Comparison of ENCODE assay signal across 16 cellular contexts in the genomic region with DNA sequence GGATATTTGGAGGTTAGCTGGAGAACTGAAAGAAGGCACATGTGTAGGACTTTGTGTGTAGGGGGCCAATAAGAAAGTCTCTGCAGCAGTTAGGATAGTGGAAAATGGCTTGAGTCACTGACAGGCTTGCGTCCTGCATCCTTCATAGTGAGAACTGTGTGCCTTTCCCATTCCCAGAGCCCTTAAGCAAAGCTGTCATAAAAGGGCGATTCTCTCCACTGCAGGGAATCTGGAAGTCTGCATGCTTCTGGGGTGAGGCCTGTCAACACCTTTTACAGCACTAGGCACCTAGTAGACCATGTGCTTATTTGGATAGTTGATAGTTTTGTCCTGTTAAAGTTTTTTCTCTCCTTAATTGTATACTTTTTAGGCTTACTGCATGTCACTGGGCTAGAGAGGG. TPM values are rescaled to one million over a fixed set of nuclear protein-coding genes. Genes with fewer than 3 reads are reported as not detected.
A peak's percentile ranks its signal among the peaks of the same experiment; 100 is the strongest.
DNase-seq lines count a peak whose midpoint lies in the region; ATAC-seq and TF ChIP-seq lines count a peak whose summit lies in the region.
"Had no signal": no experiment of that assay in that cellular context is flagged by ENCODE, and none has a peak within 500 bp of the region (broad histone marks: within the 10 kb centered on the region; RNA-seq: fewer than 3 reads in every experiment).

No MANE protein-coding gene starts in this region.

- H3K4me1 Mint-ChIP-seq in endothelial cell (ENCODE audit: unreplicated experiment), result peaks cover 69% of the 10 kb centered on the region
- peaks cover 10% of the 10 kb centered on the region for H3K4me1 Mint-ChIP-seq in activated CD4-positive, alpha-beta memory T cell treated with anti-CD3 and anti-CD28 coated beads for 36 hours (ENCODE audit: low read depth)

- H4K91ac ChIP-seq in mesenchymal stem cell (ENCODE audit: low read length), result no peak overlapping the region

- intact Hi-C loops in Right ventricle myocardium inferior (cut with DNase I) (no loop called here), cardiac septum (cut with DNase I) (no loop called here), sciatic nerve (cut with DNase I) (no loop called here)
- intact Hi-C loops in activated CD4-positive, alpha-beta memory T cell treated with anti-CD3 and anti-CD28 coated beads for 36 hours (cut with micrococcal nuclease), result no loop called here

- no peak overlapping the region for H4K8ac ChIP-seq in mesenchymal stem cell (ENCODE audit: low read length)

- H3K27me3 ChIP-seq in mesenchymal stem cell (ENCODE audit: control insufficient read depth in 1 of 2, insufficient read depth in 1 of 2, low read length in 2 of 2) (no peaks in the 10 kb centered on the region), upper lobe of left lung (no peaks in the 10 kb centered on the region)

- POLR2A ChIA-PET in activated CD4-positive, alpha-beta memory T cell treated with anti-CD3 and anti-CD28 coated beads for 36 hours (lab: Charles Lee), result no interaction called here

- no peak overlapping the region for H2BK5ac ChIP-seq in mesenchymal stem cell (ENCODE audit: low read depth, low read length, poor library complexity, severe bottlenecking)

- no peak for TF ChIP-seq CTCF in endothelial cell (IDR thresholded peaks at IDR 0.05; ENCODE audit: unreplicated experiment)
- TF ChIP-seq CTCF in upper lobe of left lung (IDR thresholded peaks at IDR 0.05), result no peak

- no peaks in the 10 kb centered on the region for H3K9me3 ChIP-seq in mesenchymal stem cell (ENCODE audit: control insufficient read depth, low read length)
- H3K9me3 ChIP-seq in upper lobe of left lung, result no peaks in the 10 kb centered on the region

- H3K4ac ChIP-seq in mesenchymal stem cell (ENCODE audit: low read depth in 1 of 2, low read length in 2 of 2), result peak overlapping the region in 1 of 2 experiments; percentile 1

- H3K9ac ChIP-seq in mesenchymal stem cell (ENCODE audit: low read length), result no peak overlapping the region

- CTCF ChIA-PET in activated CD4-positive, alpha-beta memory T cell treated with anti-CD3 and anti-CD28 coated beads for 36 hours (lab: Charles Lee), result interaction anchor here (0.6 to 2.3 kb wide), 2 partner anchors 9 to 27 kb away, joined by 3 to 7 read pairs; no protein-coding TSS in a partner anchor

- H3K27ac ChIP-seq in mesenchymal stem cell (ENCODE audit: low read length, poor library complexity, severe bottlenecking), result peak overlapping the region; percentile 9
- peak overlapping the region in 3 of 4 donors; percentile 6 to 42 (median 16) for H3K27ac ChIP-seq in upper lobe of left lung

- no peaks in the 10 kb centered on the region for H3K79me1 ChIP-seq in mesenchymal stem cell (replicated peaks; ENCODE audit: low read length, poor library complexity, severe bottlenecking)

- H3K4me2 ChIP-seq in mesenchymal stem cell (ENCODE audit: low read length, poor library complexity, severe bottlenecking), result no peak overlapping the region

- H3K4me1 ChIP-seq in mesenchymal stem cell (ENCODE audit: control insufficient read depth, insufficient read depth, low read depth, low read length) (peaks cover 14% of the 10 kb centered on the region), upper lobe of left lung (peaks cover 50 to 65% (median 56%) of the 10 kb centered on the region in 4 donors)

- WGBS in mesenchymal stem cell, result 12% methylated on average over 2 of the region's 2 CpGs
- WGBS in upper lobe of left lung, 2 donors, result 68 to 81% methylated on average over 2 of the region's 2 CpGs

- ATAC-seq in Right ventricle myocardium inferior, result peak; percentile 59
- no peak for ATAC-seq in upper lobe of left lung (ENCODE audit: low FRiP score in 2 of 2)
- ATAC-seq in sciatic nerve, result no peak

- peaks cover 3% of the 10 kb centered on the region for H3K27me3 Mint-ChIP-seq in endothelial cell (ENCODE audit: unreplicated experiment)
- peaks cover 4% of the 10 kb centered on the region for H3K27me3 Mint-ChIP-seq in activated CD4-positive, alpha-beta memory T cell treated with anti-CD3 and anti-CD28 coated beads for 36 hours
- H3K27me3 Mint-ChIP-seq: activated T-cell treated with anti-CD3 and anti-CD28 coated beads, Interleukin-2, amount 50 U/mL, for 24 hours had no signal

- peak overlapping the region; percentile 72 for H3K27ac Mint-ChIP-seq in endothelial cell (ENCODE audit: unreplicated experiment)
- no peak overlapping the region for H3K27ac Mint-ChIP-seq in activated CD4-positive, alpha-beta memory T cell treated with anti-CD3 and anti-CD28 coated beads for 36 hours
- H3K27ac Mint-ChIP-seq: activated T-cell treated with anti-CD3 and anti-CD28 coated beads, Interleukin-2, amount 50 U/mL, for 24 hours; T-helper 2 cell treated with Interferon-gamma antibody and Interleukin-4, amounts not matched to agents 5 μg/mL and 100 μg/mL, for 36 hours had no signal

- no peak overlapping the region for H3K14ac ChIP-seq in mesenchymal stem cell (ENCODE audit: low read length in 2 of 2)

- no peak overlapping the region for H3K23ac ChIP-seq in mesenchymal stem cell (ENCODE audit: low read length in 2 of 2)

- no peak overlapping the region for H2BK15ac ChIP-seq in mesenchymal stem cell (ENCODE audit: low read depth, poor library complexity, severe bottlenecking)

- no peaks in the 10 kb centered on the region for H3K36me3 Mint-ChIP-seq in endothelial cell (ENCODE audit: low read depth, unreplicated experiment)
- H3K36me3 Mint-ChIP-seq in activated CD4-positive, alpha-beta memory T cell treated with anti-CD3 and anti-CD28 coated beads for 36 hours, result no peaks in the 10 kb centered on the region

- H3K18ac ChIP-seq in mesenchymal stem cell (ENCODE audit: low read depth in 1 of 2, low read length in 2 of 2), result peak overlapping the region in 1 of 2 experiments; percentile 4

- H3K4me3 ChIP-seq in mesenchymal stem cell (ENCODE audit: insufficient read depth in 1 of 2, low read depth in 1 of 2, low read length in 2 of 2) (no peak overlapping the region), upper lobe of left lung (no peak overlapping the region)

- DNase-seq in Right ventricle myocardium inferior (ENCODE audit: missing footprints) (no peak), cardiac septum (ENCODE audit: low spot score) (no peak), endothelial cell (ENCODE audit: low spot score) (no peak), mesenchymal stem cell (peak; percentile 95), upper lobe of left lung (no peak), pons (ENCODE audit: low spot score) (no peak), sciatic nerve (ENCODE audit: low spot score) (no peak)
- DNase-seq in activated CD4-positive, alpha-beta memory T cell treated with anti-CD3 and anti-CD28 coated beads for 36 hours, result no peak
- DNase-seq: activated CD4-positive, alpha-beta T cell treated with anti-CD3 and anti-CD28 coated beads for 48 hours; activated T-cell treated with anti-CD3 and anti-CD28 coated beads, Interleukin-2, amount 50 U/mL, for 24 hours; effector CD4-positive, alpha-beta T cell; NCI-H1436 treated with DMSO at 0.1 percent for 48 hours; NCI-H526 treated with DMSO at 0.1 percent for 48 hours; nucleus accumbens; trophoblast cell had no signal

- H2BK120ac ChIP-seq in mesenchymal stem cell (ENCODE audit: low read depth, low read length), result no peak overlapping the region

- H3K9me3 Mint-ChIP-seq in endothelial cell (ENCODE audit: unreplicated experiment), result no peaks in the 10 kb centered on the region
- H3K9me3 Mint-ChIP-seq in activated CD4-positive, alpha-beta memory T cell treated with anti-CD3 and anti-CD28 coated beads for 36 hours, result no peaks in the 10 kb centered on the region
- H3K9me3 Mint-ChIP-seq: activated T-cell treated with anti-CD3 and anti-CD28 coated beads, Interleukin-2, amount 50 U/mL, for 24 hours; T-helper 2 cell treated with Interferon-gamma antibody and Interleukin-4, amounts not matched to agents 5 μg/mL and 100 μg/mL, for 36 hours had no signal

- TF ChIP-seq POLR2A in upper lobe of left lung (IDR thresholded peaks at IDR 0.05), result no peak

- H2AFZ ChIP-seq in mesenchymal stem cell (ENCODE audit: low read depth, low read length), result no peak overlapping the region

- no peak for TF ChIP-seq EP300 in upper lobe of left lung (IDR thresholded peaks at IDR 0.05)

- no peak overlapping the region for H3K4me3 Mint-ChIP-seq in endothelial cell (ENCODE audit: unreplicated experiment)
- no peak overlapping the region for H3K4me3 Mint-ChIP-seq in activated CD4-positive, alpha-beta memory T cell treated with anti-CD3 and anti-CD28 coated beads for 36 hours
- H3K4me3 Mint-ChIP-seq: activated T-cell treated with anti-CD3 and anti-CD28 coated beads, Interleukin-2, amount 50 U/mL, for 24 hours; T-helper 2 cell treated with Interferon-gamma antibody and Interleukin-4, amounts not matched to agents 5 μg/mL and 100 μg/mL, for 36 hours had no signal

- H2AK5ac ChIP-seq in mesenchymal stem cell (ENCODE audit: low read length, severe bottlenecking), result no peak overlapping the region

- peak overlapping the region in 1 of 2 experiments; percentile 4 for H2BK12ac ChIP-seq in mesenchymal stem cell (ENCODE audit: low read length in 2 of 2)

- no peaks in the 10 kb centered on the region for H3K36me3 ChIP-seq in mesenchymal stem cell (ENCODE audit: control insufficient read depth in 1 of 2, insufficient read depth in 2 of 2, low read depth in 1 of 2, low read length in 2 of 2)
- H3K36me3 ChIP-seq in upper lobe of left lung, result peaks cover 0 to 2% (median 0%) of the 10 kb centered on the region in 4 donors

RNA-seq across cellular contexts. Expression of gene MACF1, which starts 39.4 kb away (rescaled TPM):
- total RNA-seq in Right ventricle myocardium inferior, result 217 TPM
- total RNA-seq in cardiac septum, result 331 TPM
- 511 TPM for total RNA-seq in endothelial cell (ENCODE audit: unreplicated experiment)
- polyA plus RNA-seq in mesenchymal stem cell (2013, experiment 1 of 2), result 94.0 TPM
- 86.1 TPM for polyA plus RNA-seq in mesenchymal stem cell (2013, experiment 2 of 2)
- 1,000 to 10,000 TPM in 1 of 6 donors, 100 to 1,000 TPM in 5; 359 to 1,160 (median 531) TPM for total RNA-seq in upper lobe of left lung
- 100 to 1,000 TPM; 239 to 240 TPM for total RNA-seq in activated CD4-positive, alpha-beta memory T cell treated with anti-CD3 and anti-CD28 coated beads for 36 hours
- 322 TPM for total RNA-seq in sciatic nerve
